Comparison of ENCODE assay signal across 1 cellular context in genomic region chr5:150481972-150482406, GRCh38.
TF ChIP-seq lines count a peak whose summit lies in the region.

No MANE protein-coding gene starts in this region.

TF ChIP-seq in K562, 482 proteins besides CTCF, POLR2A, EP300 and RAD21 (continued from another document and continues in another):
- TF ChIP-seq TFAP4 (CRISPR knock-in tag; IDR thresholded peaks at IDR 0.05; ENCODE audit: borderline replicate concordance) (peak; percentile 57; the same call in 1 of the 2 replicates), L3MBTL2 (IDR thresholded peaks at IDR 0.05) (peak; percentile 54; the same call in 1 of the 2 replicates), TOE1 (IDR thresholded peaks at IDR 0.05; ENCODE audit: borderline replicate concordance) (peak; percentile 70), TOE1 (CRISPR knock-in tag; IDR thresholded peaks at IDR 0.05; ENCODE audit: borderline replicate concordance, low read depth) (no peak), SOX6 (IDR thresholded peaks at IDR 0.05) (peak; percentile 87), MEF2D (tag; conservative IDR thresholded peaks at IDR 0.05; ENCODE audit: low read depth) (0 out of 2 replicates have a peak, but pooled peaks have one; percentile 34), CHAMP1 (IDR thresholded peaks at IDR 0.05) (peak; percentile 89; the same call in 1 of the 2 replicates), KAT2B (IDR thresholded peaks at IDR 0.05; ENCODE audit: low read depth, low read length) (no peak), HDAC3 (IDR thresholded peaks at IDR 0.05; ENCODE audit: borderline replicate concordance, partially characterized antibody) (peak; percentile 49), CEBPG (CRISPR knock-in tag; IDR thresholded peaks at IDR 0.05) (no peak), CEBPG (tag; conservative IDR thresholded peaks at IDR 0.05 in 1 of 2, IDR thresholded peaks at IDR 0.05 in 1 of 2) (no peak), UBTF (IDR thresholded peaks at IDR 0.05; ENCODE audit: borderline replicate concordance in 1 of 2, low read depth in 2 of 2, low read length in 2 of 2) (0 out of 4 replicates have a peak, but pooled peaks of 1 of the 2 experiments have one; percentile 33), MXD1 (CRISPR knock-in tag; IDR thresholded peaks at IDR 0.05; ENCODE audit: borderline replicate concordance, poor library complexity, severe bottlenecking) (peak; percentile 20), EP400 (IDR thresholded peaks at IDR 0.05) (peak; percentile 83), NR2C1 (IDR thresholded peaks at IDR 0.05) (peak; percentile 44; the same call in 1 of the 2 replicates), NR2C1 (tag; IDR thresholded peaks at IDR 0.05) (no peak; the same call in 1 of the 2 replicates), TEAD4 (IDR thresholded peaks at IDR 0.05; ENCODE audit: low read length) (peak; percentile 97), TEAD4 (CRISPR knock-in tag; IDR thresholded peaks at IDR 0.05; ENCODE audit: borderline replicate concordance) (no peak), BCOR (IDR thresholded peaks at IDR 0.05) (peak; percentile 72; the same call in 1 of the 2 replicates), PHF20 (IDR thresholded peaks at IDR 0.05; ENCODE audit: partially characterized antibody) (no peak), CC2D1A (IDR thresholded peaks at IDR 0.05) (peak; percentile 92; the same call in 1 of the 2 replicates), HDGF (IDR thresholded peaks at IDR 0.05) (peak; percentile 89; the same call in 1 of the 2 replicates), ZMIZ1 (IDR thresholded peaks at IDR 0.05; ENCODE audit: low read depth in 2 of 2, low read length in 2 of 2) (peak in 1 of 2 experiments; percentile 64; a peak in 1 of 4 replicates), LEF1 (IDR thresholded peaks at IDR 0.05) (peak; percentile 77), NCOA4 (IDR thresholded peaks at IDR 0.05; ENCODE audit: partially characterized antibody) (peak; percentile 6), MGA (IDR thresholded peaks at IDR 0.05) (peak; percentile 67), TRIM24 (IDR thresholded peaks at IDR 0.05) (peak; percentile 81 to 86), MYBL2 (IDR thresholded peaks at IDR 0.05; ENCODE audit: low read depth) (no peak), MYBL2 (CRISPR knock-in tag; IDR thresholded peaks at IDR 0.05; ENCODE audit: borderline replicate concordance) (no peak), POLR3G (IDR thresholded peaks at IDR 0.05; ENCODE audit: extremely low read depth, insufficient read length, insufficient replicate concordance) (no peak), GATAD2A (IDR thresholded peaks at IDR 0.05) (peak; percentile 83; the same call in 1 of the 2 replicates), GATA2 (CRISPR knock-in tag; IDR thresholded peaks at IDR 0.05) (peak; percentile 65), FOXM1 (IDR thresholded peaks at IDR 0.05; ENCODE audit: low read depth) (peak; percentile 79), FOXM1 (CRISPR knock-in tag; IDR thresholded peaks at IDR 0.05; ENCODE audit: low read depth) (no peak), BRF2 (IDR thresholded peaks at IDR 0.05; ENCODE audit: borderline replicate concordance, insufficient read depth, insufficient read length) (no peak), BRF1 (IDR thresholded peaks at IDR 0.05; ENCODE audit: borderline replicate concordance, extremely low read depth, insufficient read length) (no peak), ZNF175 (CRISPR knock-in tag; IDR thresholded peaks at IDR 0.05; ENCODE audit: low read depth) (0 out of 2 replicates have a peak, but pooled peaks have one; percentile 32), ZBTB8A (IDR thresholded peaks at IDR 0.05; ENCODE audit: partially characterized antibody) (no peak), PURB (CRISPR knock-in tag; IDR thresholded peaks at IDR 0.05; ENCODE audit: low read depth) (no peak)
